Comparison of ENCODE assay signal across 34 cellular contexts in the genomic region with DNA sequence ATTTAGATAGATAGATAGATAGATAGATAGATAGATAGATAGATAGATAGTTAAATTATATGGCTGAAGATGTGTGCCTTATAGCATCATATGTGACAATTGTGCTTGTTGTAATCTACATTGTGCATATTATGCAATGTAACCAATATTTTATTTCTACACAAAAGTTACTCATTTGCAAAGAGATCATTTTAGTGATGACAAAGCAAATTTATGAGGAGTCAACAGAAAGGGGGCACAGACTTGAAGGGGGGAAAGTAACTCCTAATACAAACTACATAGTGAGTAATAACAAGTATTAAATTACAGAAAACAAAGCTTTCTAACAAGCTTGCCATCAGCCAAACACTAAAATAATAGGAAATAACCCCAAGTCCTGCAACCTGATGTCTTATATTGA.
"Had no signal": no experiment of that assay in that cellular context is flagged by ENCODE, and none has a peak within 500 bp of the region (broad histone marks: within the 10 kb centered on the region; RNA-seq: fewer than 3 reads in every experiment).

No MANE protein-coding gene starts in this region.

- ATAC-seq: activated CD8-positive, alpha-beta T cell treated with anti-CD3 and anti-CD28 coated beads for 36 hours; activated naive CD8-positive, alpha-beta T cell treated with anti-CD3 and anti-CD28 coated beads, Interleukin-2, amount 50 U/mL, for 24 hours; T-helper 17 cell had no signal

- H3K4me3 Mint-ChIP-seq: activated B cell treated with CpG ODN at 0.5 μM for 24 hours; activated CD4-positive, alpha-beta memory T cell treated with anti-CD3 and anti-CD28 coated beads for 36 hours; activated CD4-positive, alpha-beta T cell treated with anti-CD3 and anti-CD28 coated beads, Interleukin-2, amount 10 ng/mL, durations not matched to agents 24 days and 14 days; activated CD8-positive, alpha-beta T cell treated with anti-CD3 and anti-CD28 coated beads for 36 hours; activated naive CD4-positive, alpha-beta T cell treated with anti-CD3 and anti-CD28 coated beads, Interleukin-2, amount 10 ng/mL, durations not matched to agents 7 days and 5 days; activated naive CD4-positive, alpha-beta T cell treated with anti-CD3 and anti-CD28 coated beads, Interleukin-2, amount 50 U/mL, for 24 hours; activated naive CD8-positive, alpha-beta T cell; activated naive CD8-positive, alpha-beta T cell treated with anti-CD3 and anti-CD28 coated beads, Interleukin-2, amount 10 ng/mL, durations not matched to agents 7 days and 5 days; activated naive CD8-positive, alpha-beta T cell treated with anti-CD3 and anti-CD28 coated beads, Interleukin-2, amount 50 U/mL, for 24 hours; activated T-cell treated with anti-CD3 and anti-CD28 coated beads, Interleukin-2, amount 50 U/mL, for 24 hours; brain; central memory CD8-positive, alpha-beta T cell; T-helper 17 cell had no signal

- H3K27me3 ChIP-seq: ascending aorta, cardiac muscle cell, colonic mucosa had no signal

- H3K9me3 Mint-ChIP-seq: activated CD4-positive, alpha-beta memory T cell treated with anti-CD3 and anti-CD28 coated beads for 36 hours; activated CD4-positive, alpha-beta T cell treated with anti-CD3 and anti-CD28 coated beads, Interleukin-2, amount 10 ng/mL, durations not matched to agents 24 days and 14 days; activated CD8-positive, alpha-beta T cell treated with anti-CD3 and anti-CD28 coated beads for 36 hours; activated naive CD4-positive, alpha-beta T cell treated with anti-CD3 and anti-CD28 coated beads, Interleukin-2, amount 50 U/mL, for 24 hours; activated T-cell treated with anti-CD3 and anti-CD28 coated beads, Interleukin-2, amount 50 U/mL, for 24 hours; brain had no signal

- H3K4me1 Mint-ChIP-seq: activated B cell treated with CpG ODN at 0.5 μM for 24 hours; activated CD4-positive, alpha-beta T cell treated with anti-CD3 and anti-CD28 coated beads, Interleukin-2, amount 10 ng/mL, durations not matched to agents 24 days and 14 days; activated naive CD4-positive, alpha-beta T cell treated with anti-CD3 and anti-CD28 coated beads, Interleukin-2, amount 10 ng/mL, durations not matched to agents 7 days and 5 days; activated naive CD4-positive, alpha-beta T cell treated with anti-CD3 and anti-CD28 coated beads, Interleukin-2, amount 50 U/mL, for 24 hours; activated naive CD8-positive, alpha-beta T cell treated with anti-CD3 and anti-CD28 coated beads, Interleukin-2, amount 10 ng/mL, durations not matched to agents 7 days and 5 days; activated naive CD8-positive, alpha-beta T cell treated with anti-CD3 and anti-CD28 coated beads, Interleukin-2, amount 50 U/mL, for 24 hours; central memory CD8-positive, alpha-beta T cell; T-helper 17 cell had no signal

- H3K36me3 ChIP-seq: ascending aorta, cardiac muscle cell, colonic mucosa had no signal

- FAIRE-seq: bronchial epithelial cell, TTC549 had no signal

- H3K9me3 ChIP-seq: ascending aorta, colonic mucosa had no signal

- H3K27me3 Mint-ChIP-seq: activated B cell treated with CpG ODN at 0.5 μM for 24 hours; activated CD4-positive, alpha-beta memory T cell treated with anti-CD3 and anti-CD28 coated beads for 36 hours; activated CD4-positive, alpha-beta T cell treated with anti-CD3 and anti-CD28 coated beads, Interleukin-2, amount 10 ng/mL, durations not matched to agents 24 days and 14 days; activated CD8-positive, alpha-beta T cell treated with anti-CD3 and anti-CD28 coated beads for 36 hours; activated naive CD4-positive, alpha-beta T cell treated with anti-CD3 and anti-CD28 coated beads, Interleukin-2, amount 10 ng/mL, durations not matched to agents 7 days and 5 days; activated naive CD4-positive, alpha-beta T cell treated with anti-CD3 and anti-CD28 coated beads, Interleukin-2, amount 50 U/mL, for 24 hours; activated naive CD8-positive, alpha-beta T cell; activated naive CD8-positive, alpha-beta T cell treated with anti-CD3 and anti-CD28 coated beads, Interleukin-2, amount 10 ng/mL, durations not matched to agents 7 days and 5 days; activated naive CD8-positive, alpha-beta T cell treated with anti-CD3 and anti-CD28 coated beads, Interleukin-2, amount 50 U/mL, for 24 hours; activated T-cell treated with anti-CD3 and anti-CD28 coated beads, Interleukin-2, amount 50 U/mL, for 24 hours; brain; central memory CD8-positive, alpha-beta T cell; T-helper 17 cell had no signal

- H3K27ac Mint-ChIP-seq: activated B cell treated with CpG ODN at 0.5 μM for 24 hours; activated CD4-positive, alpha-beta memory T cell treated with anti-CD3 and anti-CD28 coated beads for 36 hours; activated CD4-positive, alpha-beta T cell treated with anti-CD3 and anti-CD28 coated beads, Interleukin-2, amount 10 ng/mL, durations not matched to agents 24 days and 14 days; activated CD8-positive, alpha-beta T cell treated with anti-CD3 and anti-CD28 coated beads for 36 hours; activated naive CD4-positive, alpha-beta T cell treated with anti-CD3 and anti-CD28 coated beads, Interleukin-2, amount 10 ng/mL, durations not matched to agents 7 days and 5 days; activated naive CD4-positive, alpha-beta T cell treated with anti-CD3 and anti-CD28 coated beads, Interleukin-2, amount 50 U/mL, for 24 hours; activated naive CD8-positive, alpha-beta T cell; activated naive CD8-positive, alpha-beta T cell treated with anti-CD3 and anti-CD28 coated beads, Interleukin-2, amount 10 ng/mL, durations not matched to agents 7 days and 5 days; activated naive CD8-positive, alpha-beta T cell treated with anti-CD3 and anti-CD28 coated beads, Interleukin-2, amount 50 U/mL, for 24 hours; activated T-cell treated with anti-CD3 and anti-CD28 coated beads, Interleukin-2, amount 50 U/mL, for 24 hours; activated T-helper 2 cell treated with anti-CD3 and anti-CD28 coated beads, Interferon-gamma antibody, Interleukin-2, Interleukin-4, amounts not matched to agents 10 μg/mL and 5 μg/mL and 100 μg/mL, durations not matched to agents 14 hours and 24 hours and 36 hours; brain; T-helper 17 cell had no signal

- H3K4me1 ChIP-seq: ascending aorta, colonic mucosa had no signal

- H3K27ac ChIP-seq: ascending aorta, cardiac muscle cell, colonic mucosa, VCaP had no signal

- H3K4me3 ChIP-seq: ascending aorta, cardiac muscle cell, colonic mucosa had no signal

- H3K36me3 Mint-ChIP-seq: activated CD4-positive, alpha-beta memory T cell treated with anti-CD3 and anti-CD28 coated beads for 36 hours; activated naive CD4-positive, alpha-beta T cell treated with anti-CD3 and anti-CD28 coated beads, Interleukin-2, amount 10 ng/mL, durations not matched to agents 7 days and 5 days; activated naive CD4-positive, alpha-beta T cell treated with anti-CD3 and anti-CD28 coated beads, Interleukin-2, amount 50 U/mL, for 24 hours; activated naive CD8-positive, alpha-beta T cell; activated naive CD8-positive, alpha-beta T cell treated with anti-CD3 and anti-CD28 coated beads, Interleukin-2, amount 10 ng/mL, durations not matched to agents 7 days and 5 days; brain had no signal

- DNase-seq: activated B cell treated with CpG ODN at 0.5 μM for 24 hours; activated CD4-positive, alpha-beta memory T cell treated with anti-CD3 and anti-CD28 coated beads for 36 hours; activated CD4-positive, alpha-beta T cell treated with anti-CD3 and anti-CD28 coated beads for 4 hours; activated CD4-positive, alpha-beta T cell treated with anti-CD3 and anti-CD28 coated beads, Interleukin-2, amount 10 ng/mL, durations not matched to agents 24 days and 14 days; activated CD4-positive, alpha-beta T cell treated with anti-CD3 and anti-CD28 coated beads, Interleukin-2, amount 50 U/mL, for 1 hour; activated CD4-positive, alpha-beta T cell treated with anti-CD3 and anti-CD28 coated beads, Interleukin-2, amount 50 U/mL, for 4 hours; activated CD4-positive, CD25-positive, alpha-beta regulatory T cell treated with anti-CD3 and anti-CD28 coated beads, Interleukin-2, amount 50 U/mL, for 72 hours; activated CD8-positive, alpha-beta memory T cell treated with anti-CD3 and anti-CD28 coated beads, Interleukin-2, amount 50 U/mL, for 4 hours; activated CD8-positive, alpha-beta T cell treated with anti-CD3 and anti-CD28 coated beads for 36 hours; activated effector memory CD4-positive, alpha-beta T cell treated with Interleukin-2 at 50 U/mL for 16 hours; activated gamma-delta T cell; activated naive CD4-positive, alpha-beta T cell treated with anti-CD3 and anti-CD28 coated beads, Interleukin-2, amount 10 ng/mL, durations not matched to agents 7 days and 5 days; activated naive CD4-positive, alpha-beta T cell treated with Interleukin-2 at 50 U/mL for 16 hours; activated naive CD8-positive, alpha-beta T cell treated with anti-CD3 and anti-CD28 coated beads, Interleukin-2, amount 10 ng/mL, durations not matched to agents 7 days and 5 days; activated naive CD8-positive, alpha-beta T cell treated with anti-CD3 and anti-CD28 coated beads, Interleukin-2, amount 50 U/mL, for 24 hours; activated T-cell treated with anti-CD3 and anti-CD28 coated beads, Interleukin-2, amount 50 U/mL, for 24 hours; activated T-cell treated with anti-CD3 and anti-CD28 coated beads, Interleukin-2, amount 50 U/mL, for 48 hours; amygdala; anterior cingulate cortex; caudate nucleus; cerebellar nuclear complex; colonic mucosa; T-helper 17 cell; T-helper 9 cell had no signal
